Comparison of ENCODE assay signal across 18 cellular contexts in genomic region chr17:36640836-36641235, GRCh38. TPM values are rescaled to one million over a fixed set of nuclear protein-coding genes. Genes with fewer than 3 reads are reported as not detected.
A peak's percentile ranks its signal among the peaks of the same experiment; 100 is the strongest.
DNase-seq lines count a peak whose midpoint lies in the region; TF ChIP-seq lines count a peak whose summit lies in the region.
"Had no signal": no experiment of that assay in that cellular context is flagged by ENCODE, and none has a peak within 500 bp of the region (broad histone marks: within the 10 kb centered on the region; RNA-seq: fewer than 3 reads in every experiment).

No MANE protein-coding gene starts in this region.

- WGBS in esophagus squamous epithelium, 2 donors, result 84% methylated on average over 5 to 6 of the region's 10 CpGs

- intact Hi-C loops in esophagus squamous epithelium (cut with DNase I), result no loop called here

- H3K27me3 Mint-ChIP-seq in osteocyte (ENCODE audit: unreplicated experiment), result peaks cover 87% of the 10 kb centered on the region

- H3K4me3 ChIP-seq in HUES48 (ENCODE audit: low read depth, low read length) (peak overlapping the region; percentile 68; the same call in 1 of the 2 replicates), coronary artery (peak overlapping the region; percentile 71), iPS-20b (ENCODE audit: low read length) (peak overlapping the region; percentile 64; the same call in 1 of the 2 replicates), esophagus squamous epithelium (no peak overlapping the region)

- H3K27ac Mint-ChIP-seq in osteocyte (ENCODE audit: unreplicated experiment), result no peak overlapping the region

- peaks cover 13% of the 10 kb centered on the region for H3K4me1 Mint-ChIP-seq in osteocyte (ENCODE audit: unreplicated experiment)

- H3K4me3 Mint-ChIP-seq in osteocyte (ENCODE audit: unreplicated experiment), result peak overlapping the region; percentile 18

- DNase-seq in coronary artery (ENCODE audit: low spot score) (no peak), osteocyte (ENCODE audit: extremely low spot score, unreplicated experiment) (no peak), SW480 (ENCODE audit: low spot score) (no peak), esophagus squamous epithelium (lab: John Stamatoyannopoulos, UW) (no peak)
- no peak for DNase-seq in stimulated activated CD4-positive, alpha-beta T cell treated with anti-CD3 and anti-CD28 coated beads, Interleukin-2, amount 100 ng/mL, for 24 hours
- DNase-seq: BE2C; COR-L47; DMS79; IMR-90; NCI-H1092 treated with DMSO at 0.1 percent for 48 hours; NCI-H1436 treated with DMSO at 0.1 percent for 48 hours; NCI-H1930; NCI-H510A; NK-92 treated with Interleukin-12 subunit alpha and Interleukin-12 subunit beta, amount 100 ng/mL, for 24 hours had no signal

- TF ChIP-seq POLR2A in esophagus squamous epithelium (IDR thresholded peaks at IDR 0.05), result no peak

- H3K27ac ChIP-seq in HUES48 (ENCODE audit: low read depth, low read length) (no peak overlapping the region), coronary artery (no peak overlapping the region), iPS-20b (ENCODE audit: low read length) (no peak overlapping the region), esophagus squamous epithelium (no peak overlapping the region)
- H3K27ac ChIP-seq: HL-60, KMS-11 had no signal

- H3K27me3 ChIP-seq in HUES48 (ENCODE audit: control insufficient read depth, insufficient read depth, low read length) (peaks cover 60% of the 10 kb centered on the region), iPS-20b (ENCODE audit: insufficient read depth, low read length) (peaks cover 87% of the 10 kb centered on the region), esophagus squamous epithelium (peaks cover 21 to 100% (median 24%) of the 10 kb centered on the region in 4 donors)
- H3K27me3 ChIP-seq: BE2C had no signal

- H3K36me3 ChIP-seq in HUES48 (ENCODE audit: control insufficient read depth, insufficient read depth, low read length), result no peaks in the 10 kb centered on the region
- no peaks in the 10 kb centered on the region for H3K36me3 ChIP-seq in iPS-20b (ENCODE audit: insufficient read depth, low read depth, low read length)
- H3K36me3 ChIP-seq in esophagus squamous epithelium, result no peaks in the 10 kb centered on the region
- H3K36me3 ChIP-seq: BE2C had no signal

- H3K36me3 Mint-ChIP-seq in osteocyte (ENCODE audit: unreplicated experiment), result no peaks in the 10 kb centered on the region

- TF ChIP-seq CTCF in coronary artery (IDR thresholded peaks at IDR 0.05), result no peak
- TF ChIP-seq CTCF in osteocyte (IDR thresholded peaks at IDR 0.05), result no peak
- TF ChIP-seq CTCF in esophagus squamous epithelium (IDR thresholded peaks at IDR 0.05), result no peak

- H3K9me3 Mint-ChIP-seq in osteocyte (ENCODE audit: unreplicated experiment), result peaks cover 3% of the 10 kb centered on the region

- H3K9ac ChIP-seq in HUES48 (ENCODE audit: low read depth, low read length), result no peak overlapping the region
- H3K9ac ChIP-seq in iPS-20b (ENCODE audit: low read depth, low read length), result no peak overlapping the region
- H3K9ac ChIP-seq: KMS-11 had no signal

- H3K4me1 ChIP-seq in HUES48 (ENCODE audit: control insufficient read depth, insufficient read depth, low read length) (peaks cover 4% of the 10 kb centered on the region; the same call in 1 of the 2 replicates), iPS-20b (ENCODE audit: insufficient read depth, low read length) (peaks cover 9% of the 10 kb centered on the region; the same call in 1 of the 2 replicates), esophagus squamous epithelium (peaks cover 9 to 19% (median 13%) of the 10 kb centered on the region in 3 donors)

- H3K9me3 ChIP-seq in HUES48 (ENCODE audit: control insufficient read depth, insufficient read depth, low read length), result no peaks in the 10 kb centered on the region
- H3K9me3 ChIP-seq in iPS-20b (ENCODE audit: insufficient read depth, low read depth, low read length), result no peaks in the 10 kb centered on the region
- H3K9me3 ChIP-seq in esophagus squamous epithelium, result no peaks in the 10 kb centered on the region
- H3K9me3 ChIP-seq: BE2C had no signal

RNA-seq across cellular contexts. Expression of gene MRM1, which starts 39.5 kb away (rescaled TPM):
- 3.6 and 4.3 TPM in 2 replicates for total RNA-seq in osteocyte
- 10 to 100 TPM in 1 of 4 donors, 1 to 10 TPM in 3; 5.9 to 10.1 (median 7.0) TPM for total RNA-seq in esophagus squamous epithelium

RNA-seq across cellular contexts. Expression of gene DHRS11, which starts 49.2 kb away (rescaled TPM):
- 7.1 TPM in 2 replicates for total RNA-seq in osteocyte
- 10 to 100 TPM in 2 of 4 donors, 1 to 10 TPM in 2; 9.0 to 11.1 (median 10.2) TPM for total RNA-seq in esophagus squamous epithelium

Comparison
In these comparisons a context has a peak if more than half of its experiments do, and no peak if none do; other contexts are left out.
1. H3K4me3 ChIP-seq: peak in HUES48 (single experiment), coronary artery (single experiment) and iPS-20b (single experiment); none in esophagus squamous epithelium (0 of 4).